Comparison of ENCODE assay signal across 23 cellular contexts in the genomic region with DNA sequence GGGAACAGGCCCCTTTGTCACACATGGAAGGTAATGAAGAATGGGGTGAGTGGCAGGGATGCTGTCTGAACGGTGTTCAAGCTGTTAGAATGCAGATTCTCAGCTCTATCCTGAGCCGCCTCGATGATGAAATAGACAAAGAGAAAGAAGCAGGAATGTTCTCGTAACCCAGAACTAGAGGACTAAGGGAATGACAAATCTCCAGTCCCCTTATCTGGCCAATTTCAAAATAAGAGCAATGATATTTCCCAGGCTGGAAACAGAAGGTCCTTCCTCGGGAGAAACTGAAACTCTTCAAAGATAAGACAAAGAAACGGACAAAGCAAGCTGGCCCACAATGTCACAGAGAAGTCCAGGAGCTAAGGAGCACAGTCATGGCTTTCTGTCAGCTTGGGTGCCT. TPM values are rescaled to one million over a fixed set of nuclear protein-coding genes. Genes with fewer than 3 reads are reported as not detected.
DNase-seq lines count a peak whose midpoint lies in the region; ATAC-seq and TF ChIP-seq lines count a peak whose summit lies in the region.
"Had no signal": no experiment of that assay in that cellular context is flagged by ENCODE, and none has a peak within 500 bp of the region (broad histone marks: within the 10 kb centered on the region; RNA-seq: fewer than 3 reads in every experiment).

No MANE protein-coding gene starts in this region.

- H3K36me3 Mint-ChIP-seq in Calu3 (ENCODE audit: insufficient read depth, unreplicated experiment): peaks cover 7% of the 10 kb centered on the region
- peaks cover 32% of the 10 kb centered on the region for H3K36me3 Mint-ChIP-seq in neural crest cell (ENCODE audit: low read depth)

- 0% methylated on average over 1 of the region's 6 CpGs; no CpG with 5 or more reads in 1 of the 2 experiments for WGBS in IMR-90 (ENCODE audit: extremely low coverage in 2 of 2, insufficient read length in 1 of 2), 2 experiments

- peaks cover 47% of the 10 kb centered on the region for H3K36me3 ChIP-seq in IMR-90 (ENCODE audit: control insufficient read depth, insufficient read depth, low read length)
- H3K36me3 ChIP-seq: BE2C had no signal

- no peak overlapping the region for H2AFZ ChIP-seq in IMR-90 (replicated peaks; ENCODE audit: low read length, poor library complexity)
- H2AFZ ChIP-seq: GM23338 had no signal

- no peak overlapping the region for H3K4me2 ChIP-seq in IMR-90 (ENCODE audit: low read depth, low read length)
- H3K4me2 ChIP-seq: GM23338 had no signal

- H4K20me1 ChIP-seq in IMR-90 (ENCODE audit: insufficient read depth, low read length): peaks cover 50% of the 10 kb centered on the region

- H3K27me3 Mint-ChIP-seq in Calu3 (ENCODE audit: unreplicated experiment) (no peaks in the 10 kb centered on the region), neural crest cell (ENCODE audit: low read depth) (no peaks in the 10 kb centered on the region)

- H3K79me1 ChIP-seq in IMR-90 (ENCODE audit: low read depth in 1 of 2, low read length in 2 of 2): peaks cover 32 to 51% of the 10 kb centered on the region in 2 experiments

- H3K56ac ChIP-seq in IMR-90 (ENCODE audit: extremely low read depth, insufficient read depth, low read length): no peak overlapping the region

- TF ChIP-seq RAD21 in IMR-90 (IDR thresholded peaks at IDR 0.05; ENCODE audit: low read length): no peak

- H3K23ac ChIP-seq in IMR-90 (ENCODE audit: low read depth, low read length): no peak overlapping the region

- no peaks in the 10 kb centered on the region for H3K9me3 ChIP-seq in IMR-90 (ENCODE audit: control insufficient read depth, insufficient read depth, low read length)
- H3K9me3 ChIP-seq: BE2C, HAP-1, Peyer's patch had no signal

- no peak overlapping the region for H4K8ac ChIP-seq in IMR-90 (ENCODE audit: low read depth in 2 of 2, low read length in 2 of 2)

- H3K9me1 ChIP-seq in IMR-90 (ENCODE audit: insufficient read depth, low read length): peaks cover 12% of the 10 kb centered on the region; the same call in 1 of the 2 replicates

- H4K5ac ChIP-seq in IMR-90 (ENCODE audit: low read depth, low read length): no peak overlapping the region

- no peak overlapping the region for H3K4me3 ChIP-seq in IMR-90 (ENCODE audit: insufficient read depth, low read depth, low read length)
- H3K4me3 ChIP-seq in fibroblast of pulmonary artery (replicated peaks; ENCODE audit: low read depth, low read length): no peak overlapping the region
- H3K4me3 ChIP-seq: GM23338, HAP-1, Peyer's patch had no signal

- no peaks in the 10 kb centered on the region for H3K4me1 Mint-ChIP-seq in Calu3 (ENCODE audit: low read depth, unreplicated experiment)
- H3K4me1 Mint-ChIP-seq in neural crest cell: peaks cover 11% of the 10 kb centered on the region
- H3K4me1 Mint-ChIP-seq: GM23338 had no signal

- no peak overlapping the region for H3K14ac ChIP-seq in IMR-90 (replicated peaks; ENCODE audit: low read depth, low read length)

- no peak overlapping the region for H2AK5ac ChIP-seq in IMR-90 (ENCODE audit: low read depth, low read length)

- H2BK5ac ChIP-seq in IMR-90 (ENCODE audit: low read depth, low read length, poor library complexity, severe bottlenecking): no peak overlapping the region

- H3K27ac Mint-ChIP-seq in Calu3 (ENCODE audit: unreplicated experiment) (peak overlapping the region; percentile 31), neural crest cell (ENCODE audit: unreplicated experiment) (peak overlapping the region; percentile 1)
- H3K27ac Mint-ChIP-seq: GM23338 had no signal

- POLR2A ChIA-PET in IMR-90 (lab: Charles Lee; ENCODE audit: unreplicated experiment): no interaction called here

- no peak overlapping the region for H2BK15ac ChIP-seq in IMR-90 (ENCODE audit: low read depth, low read length)

- H3K9me3 Mint-ChIP-seq in Calu3 (ENCODE audit: low read depth, unreplicated experiment) (no peaks in the 10 kb centered on the region), neural crest cell (peaks cover 9% of the 10 kb centered on the region)

- H2BK20ac ChIP-seq in IMR-90 (ENCODE audit: low read depth, low read length): no peak overlapping the region

- H3K4me3 Mint-ChIP-seq in Calu3 (ENCODE audit: low read depth, unreplicated experiment): no peak overlapping the region
- no peak overlapping the region for H3K4me3 Mint-ChIP-seq in neural crest cell
- H3K4me3 Mint-ChIP-seq: GM23338 had no signal

- H2BK120ac ChIP-seq in IMR-90 (ENCODE audit: low read depth, low read length): no peak overlapping the region

- BruUV-seq in Calu3 (replicated peaks; lab: Mats Ljungman, UMichigan) (no TSS peak), IMR-90 (replicated peaks; lab: Mats Ljungman, UMichigan) (no TSS peak)

- no peak overlapping the region for H2AK9ac ChIP-seq in IMR-90 (replicated peaks; ENCODE audit: low read depth, low read length, poor library complexity)

- DNase-seq in Calu3 (no peak), IMR-90 (no peak), fibroblast of pulmonary artery (ENCODE audit: low read depth) (peak; percentile 50), neural crest cell (ENCODE audit: low read depth, low spot score) (no peak), NCI-H69 (lab: John Stamatoyannopoulos, UW) (no peak), RKO (ENCODE audit: low spot score) (no peak), cerebellar nuclear complex (lab: John Stamatoyannopoulos, UW) (no peak)
- DNase-seq: BE2C, EL, GF-D8, NCI-H1092, NCI-H1436, NCI-H1930, NCI-H2227 treated with DMSO at 0.1 percent for 48 hours, NCI-H510A, NCI-H748 treated with DMSO at 0.1 percent for 48 hours, Peyer's patch, SHP77 had no signal

- no peak overlapping the region for H3K4ac ChIP-seq in IMR-90 (ENCODE audit: low read depth, low read length)

- peaks cover 3% of the 10 kb centered on the region; the same call in 1 of the 2 replicates for H3K4me1 ChIP-seq in IMR-90 (ENCODE audit: control insufficient read depth, insufficient read depth, low read length)
- H3K4me1 ChIP-seq: BE2C, HAP-1, Peyer's patch had no signal

- no peak overlapping the region; the same call in 1 of the 2 replicates for H3K27ac ChIP-seq in IMR-90 (ENCODE audit: insufficient read depth, low read length)
- H3K27ac ChIP-seq: Peyer's patch had no signal

- no peak for TF ChIP-seq POLR2A in IMR-90 (IDR thresholded peaks at IDR 0.05; ENCODE audit: low read depth, low read length)

- H3K9ac ChIP-seq in IMR-90 (ENCODE audit: low read depth, low read length): no peak overlapping the region

- no peak overlapping the region for H3K18ac ChIP-seq in IMR-90 (ENCODE audit: low read depth, low read length)

- CTCF ChIA-PET in Calu3 (lab: Charles Lee): no interaction called here
- CTCF ChIA-PET in IMR-90 (lab: Yijun Ruan, JAX): no interaction called here

- dilution Hi-C loops in IMR-90 (cut with HindIII; ENCODE audit: low sequenced_read_pairs, unreplicated experiment): no loop called here

- H3K27me3 ChIP-seq in IMR-90 (ENCODE audit: control insufficient read depth, insufficient read depth, low read length): no peaks in the 10 kb centered on the region
- H3K27me3 ChIP-seq: BE2C, Peyer's patch had no signal

- ATAC-seq in IMR-90 (ENCODE audit: low read depth) (no peak), HG02852 (IDR thresholded peaks at IDR 0.05; ENCODE audit: unreplicated experiment) (no peak)
- ATAC-seq: GM23338 had no signal

- intact Hi-C loops in Calu3 (cut with micrococcal nuclease; ENCODE audit: unreplicated experiment) (no loop called here), IMR-90 (cut with micrococcal nuclease) (loop anchor here (5.0 kb wide), 1 partner anchor 98 kb away; no protein-coding TSS in a partner anchor)

- in situ Hi-C loops in IMR-90 (cut with MboI; ENCODE audit: low sequenced_read_pairs): loop anchor here (10.0 kb wide), 1 partner anchor 290 kb away; no protein-coding TSS in a partner anchor

- H4K91ac ChIP-seq in IMR-90 (ENCODE audit: insufficient read depth, low read depth, low read length): no peak overlapping the region

- TF ChIP-seq CTCF in Calu3 (IDR thresholded peaks at IDR 0.05; ENCODE audit: unreplicated experiment) (no peak), IMR-90 (conservative IDR thresholded peaks at IDR 0.05; ENCODE audit: low read depth, low read length) (no peak), fibroblast of pulmonary artery (IDR thresholded peaks at IDR 0.05; ENCODE audit: low read length, missing control alignments) (no peak), neural crest cell (conservative IDR thresholded peaks at IDR 0.05) (no peak)

TF ChIP-seq in IMR-90, 13 proteins besides CTCF, POLR2A, EP300 and RAD21:
- TF ChIP-seq CEBPB (IDR thresholded peaks at IDR 0.05; ENCODE audit: low read depth, low read length) (peak; percentile 38; the same call in 1 of the 2 replicates), FOS (IDR thresholded peaks at IDR 0.05; ENCODE audit: low read depth, low read length) (no peak)
- TF ChIP-seq, protein P1, sequence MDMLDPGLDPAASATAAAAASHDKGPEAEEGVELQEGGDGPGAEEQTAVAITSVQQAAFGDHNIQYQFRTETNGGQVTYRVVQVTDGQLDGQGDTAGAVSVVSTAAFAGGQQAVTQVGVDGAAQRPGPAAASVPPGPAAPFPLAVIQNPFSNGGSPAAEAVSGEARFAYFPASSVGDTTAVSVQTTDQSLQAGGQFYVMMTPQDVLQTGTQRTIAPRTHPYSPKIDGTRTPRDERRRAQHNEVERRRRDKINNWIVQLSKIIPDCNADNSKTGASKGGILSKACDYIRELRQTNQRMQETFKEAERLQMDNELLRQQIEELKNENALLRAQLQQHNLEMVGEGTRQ (IDR thresholded peaks at IDR 0.05; ENCODE audit: low read depth, low read length): no peak

RNA-seq across cellular contexts. Expression of gene MTNR1A, which starts 29.5 kb away (rescaled TPM):
- total RNA-seq in Calu3 (2022) (1.6 and 2.9 TPM in 2 replicates), IMR-90 (2012; rRNA removed) (not detected in 2 replicates), neural crest cell (0.98 and 1.2 TPM in 2 replicates)
- polyA plus RNA-seq in IMR-90 (2012; rRNA removed): not detected in 2 replicates
- polyA plus RNA-seq in IMR-90 (2012; cell fraction: cytosol; rRNA removed): 0.05 TPM in 1 of 2 replicates, not detected in the other
- polyA plus RNA-seq in IMR-90 (2012; cell fraction: nucleus; rRNA removed; ENCODE audit: low replicate concordance): 0.16 and 0.23 TPM in 2 replicates
- total RNA-seq: LHCN-M2, OCI-LY7, Peyer's patch had no signal
